ENCODE assay signal across 8 cellular contexts in the genomic region with DNA sequence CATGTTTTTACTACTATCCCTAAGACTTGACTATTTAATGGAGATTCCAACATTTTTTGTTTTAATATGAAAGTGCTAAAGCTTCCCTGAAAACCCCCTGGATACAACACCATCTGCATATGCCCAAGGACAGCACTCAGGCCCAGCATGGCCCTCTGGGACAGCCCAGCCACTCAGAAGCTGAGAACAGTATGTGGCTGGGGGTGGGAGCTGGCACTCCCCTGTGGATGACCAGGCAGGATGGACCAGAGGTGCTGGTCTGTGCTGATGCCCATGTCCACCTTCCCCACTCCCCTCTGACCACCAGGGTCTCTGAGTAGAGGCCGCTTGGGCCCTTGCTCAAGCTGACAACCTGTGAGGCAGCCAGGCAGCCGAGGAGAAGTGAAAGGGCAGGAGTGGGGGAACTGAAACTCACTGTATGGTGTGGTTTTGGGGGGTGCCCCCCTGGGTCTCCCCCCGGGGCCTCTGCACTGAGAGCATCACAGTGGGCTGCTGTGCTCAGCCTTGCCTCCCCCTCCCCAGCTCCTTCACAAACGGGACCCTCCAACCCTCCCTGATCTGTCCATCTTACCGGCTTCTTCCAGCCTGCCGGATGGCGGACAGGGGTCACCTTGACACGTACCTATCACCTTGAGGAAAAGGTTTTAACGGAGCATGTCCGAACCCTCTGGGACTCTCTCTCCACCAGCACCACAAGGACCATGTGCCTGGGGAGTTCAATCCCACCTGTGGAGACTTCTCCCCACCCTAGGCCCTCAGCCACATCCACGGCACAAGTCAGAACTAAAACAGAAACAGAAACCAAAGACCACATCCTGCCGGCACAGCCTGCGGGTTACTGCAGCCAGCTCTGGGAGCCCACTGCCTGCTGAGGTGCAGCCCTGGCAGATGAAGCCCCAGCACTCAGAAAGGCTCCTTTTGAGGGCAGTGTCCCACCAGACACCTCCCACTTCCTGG. TPM values are rescaled to one million over a fixed set of nuclear protein-coding genes. Genes with fewer than 3 reads are reported as not detected.
DNase-seq lines count a peak whose midpoint lies in the region; ATAC-seq and TF ChIP-seq lines count a peak whose summit lies in the region.

Gene TMEM229B, minus strand, starts transcription at position 785 of the 957 bp plus-strand sequence. CDS start 14,798 bp downstream, outside the sequence.

- H3K27me3 Mint-ChIP-seq in activated naive CD4-positive, alpha-beta T cell treated with anti-CD3 and anti-CD28 coated beads, Interleukin-2, amount 50 U/mL, for 24 hours, result no peaks in the 10 kb centered on the region
- peaks cover 10% of the 10 kb centered on the region for H3K27me3 Mint-ChIP-seq in nephron progenitor cell (ENCODE audit: low read depth, poor library complexity)

- no peaks in the 10 kb centered on the region for H3K9me3 Mint-ChIP-seq in activated naive CD4-positive, alpha-beta T cell treated with anti-CD3 and anti-CD28 coated beads, Interleukin-2, amount 50 U/mL, for 24 hours
- H3K9me3 Mint-ChIP-seq in stimulated activated effector memory CD8-positive, alpha-beta T cell treated with anti-CD3 and anti-CD28 coated beads, Interleukin-12 subunit alpha, Interleukin-12 subunit beta, amount 100 ng/mL, for 72 hours, result peaks cover 6% of the 10 kb centered on the region
- H3K9me3 Mint-ChIP-seq in nephron progenitor cell, result peaks cover 10% of the 10 kb centered on the region

- H3K4me1 Mint-ChIP-seq in activated naive CD4-positive, alpha-beta T cell treated with anti-CD3 and anti-CD28 coated beads, Interleukin-2, amount 50 U/mL, for 24 hours, result peaks cover 71% of the 10 kb centered on the region
- H3K4me1 Mint-ChIP-seq in stimulated activated effector memory CD8-positive, alpha-beta T cell treated with anti-CD3 and anti-CD28 coated beads, Interleukin-12 subunit alpha, Interleukin-12 subunit beta, amount 100 ng/mL, for 72 hours, result peaks cover 53% of the 10 kb centered on the region
- H3K4me1 Mint-ChIP-seq in nephron progenitor cell, result peaks cover 14% of the 10 kb centered on the region

- TF ChIP-seq CTCF in nephron progenitor cell (IDR thresholded peaks at IDR 0.05), result no peak

- ATAC-seq in GM18520 (IDR thresholded peaks at IDR 0.05; ENCODE audit: unreplicated experiment), result peak; percentile 85
- peak; percentile 91 for ATAC-seq in HG02973 (IDR thresholded peaks at IDR 0.05; ENCODE audit: unreplicated experiment)
- peak; percentile 99 for ATAC-seq in stimulated activated effector memory CD8-positive, alpha-beta T cell treated with anti-CD3 and anti-CD28 coated beads, Interleukin-12 subunit alpha, Interleukin-12 subunit beta, amount 100 ng/mL, for 72 hours

- peaks cover 3% of the 10 kb centered on the region for H3K36me3 Mint-ChIP-seq in activated naive CD4-positive, alpha-beta T cell treated with anti-CD3 and anti-CD28 coated beads, Interleukin-2, amount 50 U/mL, for 24 hours
- H3K36me3 Mint-ChIP-seq in stimulated activated effector memory CD8-positive, alpha-beta T cell treated with anti-CD3 and anti-CD28 coated beads, Interleukin-12 subunit alpha, Interleukin-12 subunit beta, amount 100 ng/mL, for 72 hours, result peaks cover 13% of the 10 kb centered on the region
- no peaks in the 10 kb centered on the region for H3K36me3 Mint-ChIP-seq in nephron progenitor cell (ENCODE audit: low read depth)

- peak within 1 kb of the TSS; percentile 99 for H3K4me3 Mint-ChIP-seq in activated naive CD4-positive, alpha-beta T cell treated with anti-CD3 and anti-CD28 coated beads, Interleukin-2, amount 50 U/mL, for 24 hours
- peak within 1 kb of the TSS; percentile 84 for H3K4me3 Mint-ChIP-seq in stimulated activated effector memory CD8-positive, alpha-beta T cell treated with anti-CD3 and anti-CD28 coated beads, Interleukin-12 subunit alpha, Interleukin-12 subunit beta, amount 100 ng/mL, for 72 hours
- H3K4me3 Mint-ChIP-seq in nephron progenitor cell, result no peak within 1 kb of the TSS

- DNase-seq in SK-MEL-5 (ENCODE audit: low read depth, low spot score) (peak; percentile 19), lung microvascular endothelial cell (ENCODE audit: low read depth in 2 of 2) (peak; percentile 35 to 55), NCI-H1105 (lab: John Stamatoyannopoulos, UW) (no peak), nephron progenitor cell (no peak)
- DNase-seq in stimulated activated effector memory CD8-positive, alpha-beta T cell treated with anti-CD3 and anti-CD28 coated beads, Interleukin-12 subunit alpha, Interleukin-12 subunit beta, amount 100 ng/mL, for 72 hours (ENCODE audit: low spot score in 2 of 2), result peak; percentile 59 to 85

- in situ Hi-C loops in SK-MEL-5 (cut with HindIII; ENCODE audit: low pct_unique_long_range_greater_than_20kb, low sequenced_read_pairs), result no loop called here

- peak within 1 kb of the TSS; percentile 99 for H3K27ac Mint-ChIP-seq in activated naive CD4-positive, alpha-beta T cell treated with anti-CD3 and anti-CD28 coated beads, Interleukin-2, amount 50 U/mL, for 24 hours
- peak within 1 kb of the TSS; percentile 95 for H3K27ac Mint-ChIP-seq in stimulated activated effector memory CD8-positive, alpha-beta T cell treated with anti-CD3 and anti-CD28 coated beads, Interleukin-12 subunit alpha, Interleukin-12 subunit beta, amount 100 ng/mL, for 72 hours
- no peak within 1 kb of the TSS for H3K27ac Mint-ChIP-seq in nephron progenitor cell

RNA-seq across cellular contexts. Expression of gene TMEM229B, which starts in this region (rescaled TPM):
- total RNA-seq in SK-MEL-5 (2014; rRNA removed; shearing (Covaris generic)), result 59.2 and 62.3 TPM in 2 replicates
- polyA plus RNA-seq in SK-MEL-5 (2015; cell fraction: cytosol; rRNA removed), result 81.7 and 93.2 TPM in 2 replicates
- polyA plus RNA-seq in SK-MEL-5 (2015; cell fraction: nucleus; rRNA removed), result 23.8 and 41.6 TPM in 2 replicates
- total RNA-seq in lung microvascular endothelial cell, result 0.40 and 0.44 TPM in 2 replicates

Comparison
In these comparisons a context has a peak if more than half of its experiments do, and no peak if none do; other contexts are left out.
1. RNA of gene TMEM229B (total RNA-seq): 59.2 to 62.3 TPM in SK-MEL-5; 0.40 to 0.44 TPM in lung microvascular endothelial cell; every median in the first group is over 10 times any median in the second.
2. Peak in DNase-seq in lung microvascular endothelial cell; RNA of the gene not detected or under 1 TPM.
3. DNase-seq: peak in SK-MEL-5 (single experiment) and stimulated activated effector memory CD8-positive, alpha-beta T cell treated with anti-CD3 and anti-CD28 coated beads, Interleukin-12 subunit alpha, Interleukin-12 subunit beta, amount 100 ng/mL, for 72 hours (2 of 2); none in NCI-H1105 (single experiment) and nephron progenitor cell (single experiment).
4. Peak in every context shown above with its lines, with median percentiles within 50 percentile points of each other: ATAC-seq.